Comparison of ENCODE assay signal across 25 cellular contexts in genomic region chr3:69472093-69472492, GRCh38.
DNase-seq lines count a peak whose midpoint lies in the region; ATAC-seq, FAIRE-seq and TF ChIP-seq lines count a peak whose summit lies in the region.
"Had no signal": no experiment of that assay in that cellular context is flagged by ENCODE, and none has a peak within 500 bp of the region (broad histone marks: within the 10 kb centered on the region; RNA-seq: fewer than 3 reads in every experiment).

No MANE protein-coding gene starts in this region.

- H3K36me3 ChIP-seq in bronchial epithelial cell (ENCODE audit: control insufficient read depth, insufficient read depth, low read length) (no peaks in the 10 kb centered on the region), mesenchymal stem cell (ENCODE audit: control insufficient read depth in 1 of 2, insufficient read depth in 2 of 2, low read depth in 1 of 2, low read length in 2 of 2) (no peaks in the 10 kb centered on the region)
- H3K36me3 ChIP-seq: BE2C; BLaER1 treated with 17β-estradiol and CSF1 and Interleukin-3, amounts not matched to agents 10 nM and 100 nM had no signal

- ATAC-seq in left cardiac atrium: no peak
- ATAC-seq: A549, GM12878 had no signal

- H3K4me3 ChIP-seq in bronchial epithelial cell (ENCODE audit: low read depth, low read length) (no peak overlapping the region), mesenchymal stem cell (ENCODE audit: insufficient read depth in 1 of 2, low read depth in 1 of 2, low read length in 2 of 2) (no peak overlapping the region)
- H3K4me3 ChIP-seq: A549; BLaER1 treated with 17β-estradiol and CSF1 and Interleukin-3, amounts not matched to agents 10 nM and 100 nM; GM12878; GM23248 had no signal

- WGBS in mesenchymal stem cell: 92% methylated on average over 1 of the region's 1 CpG

- H3K4me2 ChIP-seq in mesenchymal stem cell (ENCODE audit: low read length, poor library complexity, severe bottlenecking): no peak overlapping the region
- H3K4me2 ChIP-seq: A549; BLaER1 treated with 17β-estradiol and CSF1 and Interleukin-3, amounts not matched to agents 10 nM and 100 nM had no signal

- H3K23ac ChIP-seq in mesenchymal stem cell (ENCODE audit: low read length in 2 of 2): no peak overlapping the region

- H3K4me1 ChIP-seq in mesenchymal stem cell (ENCODE audit: control insufficient read depth, insufficient read depth, low read depth, low read length): no peaks in the 10 kb centered on the region
- H3K4me1 ChIP-seq: A549 had no signal

- H2BK5ac ChIP-seq in mesenchymal stem cell (ENCODE audit: low read depth, low read length, poor library complexity, severe bottlenecking): no peak overlapping the region

- no peak for TF ChIP-seq CTCF in bronchial epithelial cell (IDR thresholded peaks at IDR 0.05; ENCODE audit: insufficient read depth, low read length, severe bottlenecking)

- H4K8ac ChIP-seq in mesenchymal stem cell (ENCODE audit: low read length): no peak overlapping the region

- no peaks in the 10 kb centered on the region for H3K27me3 ChIP-seq in bronchial epithelial cell (ENCODE audit: control insufficient read depth, insufficient read depth, low read length)
- peaks cover 0 to 19% of the 10 kb centered on the region in 2 experiments for H3K27me3 ChIP-seq in mesenchymal stem cell (ENCODE audit: control insufficient read depth in 1 of 2, insufficient read depth in 1 of 2, low read length in 2 of 2)
- H3K27me3 ChIP-seq: BE2C; BLaER1 treated with 17β-estradiol and CSF1 and Interleukin-3, amounts not matched to agents 10 nM and 100 nM had no signal

- no peaks in the 10 kb centered on the region for H3K79me1 ChIP-seq in mesenchymal stem cell (replicated peaks; ENCODE audit: low read length, poor library complexity, severe bottlenecking)

- H4K91ac ChIP-seq in mesenchymal stem cell (ENCODE audit: low read length): no peak overlapping the region

- H3K14ac ChIP-seq in mesenchymal stem cell (ENCODE audit: low read length in 2 of 2): no peak overlapping the region

- DNase-seq in NCI-H460 (ENCODE audit: extremely low read depth, low read depth) (peak; percentile 30), bronchial epithelial cell (ENCODE audit: low read depth) (peak; percentile 19), epithelial cell of prostate (ENCODE audit: low read depth, low spot score) (no peak), mesenchymal stem cell (peak; percentile 1), left cardiac atrium (no peak), dermis blood vessel endothelial cell (no peak), HuH-7.5 (ENCODE audit: low spot score) (no peak)
- DNase-seq: 8988T; ACHN; AML-193; BE2C; CD4-positive, alpha-beta T cell; CD8-positive, alpha-beta memory T cell; DMS 273 treated with DMSO at 0.1 percent for 48 hours; DMS79; EL; GDM1; GM23248; H7; HCEC 1CT had no signal

- FAIRE-seq in bronchial epithelial cell (lab: Jason Lieb, UNC): no peak
- FAIRE-seq: A549, D721Med, GM12878, H1 had no signal

- intact Hi-C loops in left cardiac atrium (cut with DNase I): no loop called here

- H2BK15ac ChIP-seq in mesenchymal stem cell (ENCODE audit: low read depth, poor library complexity, severe bottlenecking): no peak overlapping the region

- H3K27ac ChIP-seq in epithelial cell of prostate (peak overlapping the region; percentile 99), mesenchymal stem cell (ENCODE audit: low read length, poor library complexity, severe bottlenecking) (no peak overlapping the region)
- H3K27ac ChIP-seq: A549; BLaER1 treated with 17β-estradiol and CSF1 and Interleukin-3, amounts not matched to agents 10 nM and 100 nM; GM23248 had no signal

- no peak overlapping the region for H2AFZ ChIP-seq in mesenchymal stem cell (ENCODE audit: low read depth, low read length)
- H2AFZ ChIP-seq: GM23248 had no signal

- no peak overlapping the region for H2BK120ac ChIP-seq in mesenchymal stem cell (ENCODE audit: low read depth, low read length)

- H3K9ac ChIP-seq in mesenchymal stem cell (ENCODE audit: low read length): no peak overlapping the region
- H3K9ac ChIP-seq: BLaER1 treated with 17β-estradiol and CSF1 and Interleukin-3, amounts not matched to agents 10 nM and 100 nM; GM23248 had no signal

- H3K18ac ChIP-seq in mesenchymal stem cell (ENCODE audit: low read depth in 1 of 2, low read length in 2 of 2): no peak overlapping the region

- no peak overlapping the region for H3K4ac ChIP-seq in mesenchymal stem cell (ENCODE audit: low read depth in 1 of 2, low read length in 2 of 2)

- H2BK12ac ChIP-seq in mesenchymal stem cell (ENCODE audit: low read length in 2 of 2): no peak overlapping the region

- no peaks in the 10 kb centered on the region for H3K9me3 ChIP-seq in mesenchymal stem cell (ENCODE audit: control insufficient read depth, low read length)
- H3K9me3 ChIP-seq: A549, BE2C had no signal

- no peak overlapping the region for H2AK5ac ChIP-seq in mesenchymal stem cell (ENCODE audit: low read length, severe bottlenecking)

Comparison
In these comparisons a context has a peak if more than half of its experiments do, and no peak if none do; other contexts are left out.
1. DNase-seq: peak in NCI-H460 (single experiment), bronchial epithelial cell (single experiment) and mesenchymal stem cell (single experiment); none in epithelial cell of prostate (single experiment), left cardiac atrium (single experiment), dermis blood vessel endothelial cell (single experiment) and HuH-7.5 (single experiment).